Comparison of ENCODE assay signal across 8 cellular contexts in genomic region chr7:94289071-94289470, GRCh38.
DNase-seq lines count a peak whose midpoint lies in the region; ATAC-seq and TF ChIP-seq lines count a peak whose summit lies in the region.

No MANE protein-coding gene starts in this region.

- DNase-seq in ACHN (peak; percentile 89), HFF-Myc (ENCODE audit: extremely low read depth, low read depth) (peak; percentile 75), NCI-H82 treated with DMSO at 0.1 percent for 48 hours (lab: John Stamatoyannopoulos, UW; ENCODE audit: unreplicated experiment) (peak; percentile 54), ecto neural progenitor cell (ENCODE audit: low spot score) (peak; percentile 65), lung (ENCODE audit: low spot score) (peak; percentile 59)
- DNase-seq in stimulated activated CD4-positive, alpha-beta T cell treated with anti-CD3 and anti-CD28 coated beads, Interleukin-4, amount 100 ng/mL, for 4 hours = no peak
- DNase-seq in stimulated activated CD8-positive, alpha-beta memory T cell treated with anti-CD3 and anti-CD28 coated beads, Interleukin-4, amount 100 ng/mL, for 48 hours = no peak

- in situ Hi-C loops in ACHN (cut with HindIII; ENCODE audit: low pct_ligation_motif_present, low pct_unique_long_range_greater_than_20kb, low sequenced_read_pairs) = no loop called here

- no peaks in the 10 kb centered on the region for H3K9me3 ChIP-seq in lung (ENCODE audit: control insufficient read depth in 2 of 2, insufficient read depth in 1 of 2, low read length in 1 of 2)

- no peaks in the 10 kb centered on the region for H3K27me3 ChIP-seq in lung (ENCODE audit: control insufficient read depth, insufficient read depth)

- ATAC-seq in lung (ENCODE audit: insufficient read depth, low FRiP score) (peak; percentile 85), HG03108 (IDR thresholded peaks at IDR 0.05; ENCODE audit: unreplicated experiment) (no peak)

- no peaks in the 10 kb centered on the region for H3K4me1 ChIP-seq in lung (ENCODE audit: control insufficient read depth in 2 of 2, insufficient read depth in 2 of 2, low read length in 2 of 2)

- H3K4me3 ChIP-seq in HFF-Myc (replicated peaks; ENCODE audit: low read depth, low read length) (no peak overlapping the region), lung (no peak overlapping the region)

- WGBS in lung, 2 donors = 25 to 35% methylated on average over 1 of the region's 1 CpG

- TF ChIP-seq CTCF in HFF-Myc (IDR thresholded peaks at IDR 0.05; ENCODE audit: low read depth, low read length, missing control alignments) (peak; percentile 100), lung (IDR thresholded peaks at IDR 0.05; ENCODE audit: control extremely low read depth, extremely low read depth) (peak; percentile 44)

- H3K27ac ChIP-seq in lung (ENCODE audit: low read depth in 1 of 2, low read length in 1 of 2) = no peak overlapping the region

- no peaks in the 10 kb centered on the region for H3K36me3 ChIP-seq in lung (ENCODE audit: control insufficient read depth in 2 of 2, insufficient read depth in 2 of 2, low read length in 2 of 2)

Comparison
In these comparisons a context has a peak if more than half of its experiments do, and no peak if none do; other contexts are left out.
1. DNase-seq: peak in ACHN (single experiment), HFF-Myc (single experiment), NCI-H82 treated with DMSO at 0.1 percent for 48 hours (single experiment), ecto neural progenitor cell (single experiment) and lung (single experiment); none in stimulated activated CD4-positive, alpha-beta T cell treated with anti-CD3 and anti-CD28 coated beads, Interleukin-4, amount 100 ng/mL, for 4 hours (0 of 2) and stimulated activated CD8-positive, alpha-beta memory T cell treated with anti-CD3 and anti-CD28 coated beads, Interleukin-4, amount 100 ng/mL, for 48 hours (single experiment).